ENCODE assay signal across 8 cellular contexts in the genomic region with DNA sequence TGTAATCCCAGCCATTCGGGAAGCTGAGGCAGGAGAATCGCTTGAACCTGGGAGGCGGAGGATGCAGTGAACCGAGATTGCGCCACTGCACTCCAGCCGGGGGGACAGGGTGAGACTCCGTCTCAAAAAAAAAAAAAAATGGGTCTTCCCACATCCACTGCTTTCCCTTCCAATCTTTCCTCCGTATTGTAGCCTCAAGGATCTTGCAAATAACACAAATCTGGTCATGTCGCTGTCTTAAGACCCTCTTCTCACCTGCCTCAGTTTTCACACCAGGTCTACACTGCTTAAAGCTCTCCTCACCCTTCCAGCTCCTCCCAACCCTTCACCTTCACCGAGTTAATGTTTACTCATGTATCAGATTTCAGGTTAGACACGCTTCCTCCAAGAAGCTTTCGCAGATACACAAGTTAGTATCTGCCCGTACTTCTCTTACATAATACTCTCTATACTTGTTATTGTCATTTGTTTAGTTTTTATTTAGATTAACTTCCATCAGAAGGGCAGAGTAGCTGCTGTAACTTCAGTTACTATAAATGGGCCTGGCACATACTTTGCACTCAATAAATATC. TPM values are rescaled to one million over a fixed set of nuclear protein-coding genes. Genes with fewer than 3 reads are reported as not detected.
DNase-seq lines count a peak whose midpoint lies in the region; ATAC-seq and TF ChIP-seq lines count a peak whose summit lies in the region.

No MANE protein-coding gene starts in this region.

- H3K9me3 ChIP-seq in ES-I3 (ENCODE audit: control insufficient read depth, insufficient read depth, low read length): no peaks in the 10 kb centered on the region
- no peaks in the 10 kb centered on the region for H3K9me3 ChIP-seq in gastrocnemius medialis

- peaks cover 4% of the 10 kb centered on the region; the same call in 1 of the 2 replicates for H3K4me1 ChIP-seq in ES-I3 (ENCODE audit: insufficient read depth, low read length)
- peaks cover 13 to 29% of the 10 kb centered on the region in 2 donors for H3K4me1 ChIP-seq in gastrocnemius medialis

- intact Hi-C loops in gastrocnemius medialis (cut with DNase I; ENCODE audit: low total_unique reads): no loop called here

- DNase-seq in NCI-H510A treated with DMSO at 0.1 percent for 48 hours (lab: John Stamatoyannopoulos, UW) (peak; percentile 27), fibroblast of mammary gland (ENCODE audit: low read depth) (no peak), gastrocnemius medialis (no peak), NOMO-1 treated with dmso at 0.1 percent for 144 hours (lab: John Stamatoyannopoulos, UW; ENCODE audit: unreplicated experiment) (no peak), NCI-H226 (no peak), NOMO-1 treated with DMSO at 0.1 percent for 48 hours (lab: John Stamatoyannopoulos, UW; ENCODE audit: unreplicated experiment) (no peak)

- no peaks in the 10 kb centered on the region for H3K27me3 ChIP-seq in gastrocnemius medialis

- no peak for TF ChIP-seq CTCF in fibroblast of mammary gland (conservative IDR thresholded peaks at IDR 0.05; ENCODE audit: control insufficient read depth, insufficient read depth, low read depth, low read length)
- TF ChIP-seq CTCF in gastrocnemius medialis (IDR thresholded peaks at IDR 0.05 in 4 of 5, conservative IDR thresholded peaks at IDR 0.05 in 1 of 5): no peak

- peak overlapping the region in 1 of 4 donors; percentile 93 for H3K27ac ChIP-seq in gastrocnemius medialis

- ATAC-seq in gastrocnemius medialis: no peak
- no peak for ATAC-seq in HG03280 (IDR thresholded peaks at IDR 0.05; ENCODE audit: unreplicated experiment)

- H3K9ac ChIP-seq in ES-I3 (ENCODE audit: low read depth, low read length): peak overlapping the region; percentile 91; the same call in 1 of the 2 replicates

- H3K4me3 ChIP-seq in fibroblast of mammary gland (ENCODE audit: control insufficient read depth, low read depth, low read length) (peak overlapping the region; percentile 93), gastrocnemius medialis (peak overlapping the region; percentile 87 to 99 (median 96))

- no peak for TF ChIP-seq POLR2A in gastrocnemius medialis (IDR thresholded peaks at IDR 0.05)

- H3K36me3 ChIP-seq in ES-I3 (ENCODE audit: insufficient read depth, low read length): no peaks in the 10 kb centered on the region
- H3K36me3 ChIP-seq in gastrocnemius medialis: no peaks in the 10 kb centered on the region

- in situ Hi-C loops in gastrocnemius medialis (cut with MboI; ENCODE audit: low sequenced_read_pairs in 4 of 4): no loop called here

RNA-seq across cellular contexts. Expression of a gene that starts 1.5 kb away (rescaled TPM):
- 10 to 100 TPM; 13.0 to 17.0 (median 14.3) TPM for total RNA-seq in gastrocnemius medialis

RNA-seq across cellular contexts. Expression of a gene that starts 24.3 kb away (rescaled TPM):
- 10 to 100 TPM in 3 of 4 donors, 1 to 10 TPM in 1; 5.4 to 21.8 (median 11.9) TPM for total RNA-seq in gastrocnemius medialis
